In genomic region chr11:65496304-65497140, GRCh38 we compare ENCODE assay signal across 8 cellular contexts. TPM values are rescaled to one million over a fixed set of nuclear protein-coding genes. Genes with fewer than 3 reads are reported as not detected.
A peak's percentile ranks its signal among the peaks of the same experiment; 100 is the strongest.
DNase-seq lines count a peak whose midpoint lies in the region; ATAC-seq and TF ChIP-seq lines count a peak whose summit lies in the region.

No MANE protein-coding gene starts in this region.

- H3K27ac Mint-ChIP-seq in Calu3 (ENCODE audit: unreplicated experiment) (no peak overlapping the region), HFFc6 (no peak overlapping the region)

- CTCF ChIA-PET in Calu3 (lab: Charles Lee) = interaction anchor here (0.5 to 3.6 kb wide), 7 partner anchors 9 to 28 kb away, joined by 3 to 41 read pairs (median 3); no protein-coding TSS in a partner anchor

- H3K36me3 Mint-ChIP-seq in Calu3 (ENCODE audit: insufficient read depth, unreplicated experiment) (peaks cover 23% of the 10 kb centered on the region), HFFc6 (ENCODE audit: low read depth) (no peaks in the 10 kb centered on the region)

- H3K9me3 Mint-ChIP-seq in Calu3 (ENCODE audit: low read depth, unreplicated experiment) = no peaks in the 10 kb centered on the region
- H3K9me3 Mint-ChIP-seq in HFFc6 = no peaks in the 10 kb centered on the region

- H3K4me1 Mint-ChIP-seq in Calu3 (ENCODE audit: low read depth, unreplicated experiment) = peaks cover 46% of the 10 kb centered on the region
- H3K4me1 Mint-ChIP-seq in HFFc6 (ENCODE audit: low read depth) = peaks cover 65% of the 10 kb centered on the region

- peaks cover 24% of the 10 kb centered on the region for H3K36me3 ChIP-seq in SK-N-MC (ENCODE audit: insufficient read depth, low read length)

- TF ChIP-seq CTCF in Calu3 (IDR thresholded peaks at IDR 0.05; ENCODE audit: unreplicated experiment) (no peak), HFFc6 (IDR thresholded peaks at IDR 0.05) (no peak), fibroblast of the aortic adventitia (IDR thresholded peaks at IDR 0.05; ENCODE audit: insufficient read depth, low read length) (no peak)

- DNase-seq in Calu3 (no peak), HFFc6 (peak; percentile 47), SK-N-MC (ENCODE audit: low read depth, low spot score) (no peak), fibroblast of the aortic adventitia (ENCODE audit: low read depth) (peak; percentile 75), renal cortical epithelial cell (ENCODE audit: low read depth) (peak; percentile 32)

- ATAC-seq in activated CD4-positive, CD25-positive, alpha-beta regulatory T cell treated with anti-CD3 and anti-CD28 coated beads, Interleukin-2, amount 50 U/mL, for 24 hours = no peak
- ATAC-seq in GM19324 (IDR thresholded peaks at IDR 0.05; ENCODE audit: low FRiP score, unreplicated experiment) (no peak), HG03565 (IDR thresholded peaks at IDR 0.05; ENCODE audit: unreplicated experiment) (no peak)

- H3K4me3 ChIP-seq in SK-N-MC = peak overlapping the region; percentile 82
- H3K4me3 ChIP-seq in fibroblast of the aortic adventitia (ENCODE audit: low read depth, low read length) = peak overlapping the region; percentile 46

- peak overlapping the region; percentile 89 for H3K9ac ChIP-seq in SK-N-MC (ENCODE audit: insufficient read length)

- H3K27me3 Mint-ChIP-seq in Calu3 (ENCODE audit: unreplicated experiment) (no peaks in the 10 kb centered on the region), HFFc6 (ENCODE audit: insufficient read depth) (peaks cover 14% of the 10 kb centered on the region)

- H3K4me3 Mint-ChIP-seq in Calu3 (ENCODE audit: low read depth, unreplicated experiment) (no peak overlapping the region), HFFc6 (peak overlapping the region; percentile 86; the same call in 1 of the 2 replicates)

- BruUV-seq in Calu3 (replicated peaks; lab: Mats Ljungman, UMichigan) = TSS peak; percentile 67

- H3K27ac ChIP-seq in SK-N-MC = peak overlapping the region; percentile 100

- intact Hi-C loops in Calu3 (cut with micrococcal nuclease; ENCODE audit: unreplicated experiment) = no loop called here

- H3K9me3 ChIP-seq in SK-N-MC (ENCODE audit: low read depth, low read length) = no peaks in the 10 kb centered on the region

RNA-seq across cellular contexts. Expression of gene MALAT1, which starts 2.3 kb away (rescaled TPM):
- total RNA-seq in Calu3 (2022) (8,437 and 9,950 TPM in 2 replicates), fibroblast of the aortic adventitia (ENCODE audit: low replicate concordance) (10,787 and 27,374 TPM in 2 replicates), renal cortical epithelial cell (3,367 and 12,764 TPM in 2 replicates)
- total RNA-seq in HFFc6 (2021; fragmentation: NEBNext Ultra II Directional; extraction: Animal tissue kit (Norgen Biotek cat#: 25700)) = 1,000 to 10,000 TPM; 3,136 to 4,087 (median 3,570) TPM

RNA-seq across cellular contexts. Expression of gene SCYL1, which starts 28.4 kb away (rescaled TPM):
- 47.8 and 53.6 TPM in 2 replicates for total RNA-seq in Calu3 (2022)
- total RNA-seq in HFFc6 (2021; fragmentation: NEBNext Ultra II Directional; extraction: Animal tissue kit (Norgen Biotek cat#: 25700)) = 100 to 1,000 TPM; 120 to 137 (median 126) TPM
- total RNA-seq in fibroblast of the aortic adventitia (ENCODE audit: low replicate concordance) = 32.1 and 76.8 TPM in 2 replicates
- total RNA-seq in renal cortical epithelial cell = 48.8 and 57.2 TPM in 2 replicates

Comparison
In these comparisons a context has a peak if more than half of its experiments do, and no peak if none do; other contexts are left out.
1. DNase-seq: peak in HFFc6 (single experiment), fibroblast of the aortic adventitia (single experiment) and renal cortical epithelial cell (single experiment); none in Calu3 (single experiment) and SK-N-MC (single experiment).